1 cellular context compared by ENCODE assay signal in the genomic region with DNA sequence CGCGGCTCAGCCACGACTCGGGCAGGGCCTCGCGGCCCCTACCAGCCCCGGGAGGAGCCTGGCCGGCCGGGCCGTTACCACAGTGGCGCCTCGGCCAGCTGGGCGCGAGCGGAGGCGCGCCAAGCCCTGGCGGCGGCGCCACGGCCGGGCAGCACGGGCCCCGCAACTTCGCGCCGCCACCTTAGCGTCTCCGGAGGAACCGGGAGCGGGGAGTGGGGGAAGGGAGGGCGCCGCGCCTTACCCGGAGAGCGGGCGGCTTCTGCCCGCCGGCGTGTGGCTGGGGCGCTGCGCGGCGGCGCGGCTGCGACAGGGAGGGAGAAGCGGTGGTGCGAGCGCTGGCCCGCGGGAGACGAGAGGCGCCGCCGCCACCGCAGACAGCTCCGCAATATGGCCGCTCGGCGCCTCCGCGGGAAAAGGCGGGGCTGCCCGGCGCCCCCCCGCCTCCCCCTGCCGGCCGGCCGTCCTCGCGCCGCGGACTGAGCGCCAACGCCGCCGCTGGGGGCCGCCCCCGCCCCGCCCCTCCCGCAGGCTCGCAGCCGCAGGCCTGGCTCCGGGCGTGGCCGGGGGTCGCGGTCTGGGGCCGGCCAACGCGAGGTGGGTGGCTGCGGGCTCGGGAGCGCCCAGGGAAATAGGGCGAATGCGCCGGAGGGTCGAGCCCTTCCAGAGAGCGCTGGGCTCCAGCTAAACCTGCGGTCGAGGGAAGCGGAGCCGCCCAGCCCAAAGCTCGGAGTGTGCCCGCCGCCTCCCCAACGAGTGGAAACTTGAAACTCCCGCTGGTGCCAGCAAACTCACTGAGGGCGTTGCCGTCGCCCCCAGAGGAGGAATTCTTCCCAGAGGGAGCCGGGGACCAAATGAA.
TF ChIP-seq lines count a peak whose summit lies in the region.

A gene (minus strand): TSS at position 389 of the 856 bp plus-strand sequence. CDS start 16,922 bp downstream, outside the sequence.

TF ChIP-seq in HepG2, 621 proteins besides CTCF, POLR2A, EP300 and RAD21 (continued from another document):
- TF ChIP-seq, protein P1, sequence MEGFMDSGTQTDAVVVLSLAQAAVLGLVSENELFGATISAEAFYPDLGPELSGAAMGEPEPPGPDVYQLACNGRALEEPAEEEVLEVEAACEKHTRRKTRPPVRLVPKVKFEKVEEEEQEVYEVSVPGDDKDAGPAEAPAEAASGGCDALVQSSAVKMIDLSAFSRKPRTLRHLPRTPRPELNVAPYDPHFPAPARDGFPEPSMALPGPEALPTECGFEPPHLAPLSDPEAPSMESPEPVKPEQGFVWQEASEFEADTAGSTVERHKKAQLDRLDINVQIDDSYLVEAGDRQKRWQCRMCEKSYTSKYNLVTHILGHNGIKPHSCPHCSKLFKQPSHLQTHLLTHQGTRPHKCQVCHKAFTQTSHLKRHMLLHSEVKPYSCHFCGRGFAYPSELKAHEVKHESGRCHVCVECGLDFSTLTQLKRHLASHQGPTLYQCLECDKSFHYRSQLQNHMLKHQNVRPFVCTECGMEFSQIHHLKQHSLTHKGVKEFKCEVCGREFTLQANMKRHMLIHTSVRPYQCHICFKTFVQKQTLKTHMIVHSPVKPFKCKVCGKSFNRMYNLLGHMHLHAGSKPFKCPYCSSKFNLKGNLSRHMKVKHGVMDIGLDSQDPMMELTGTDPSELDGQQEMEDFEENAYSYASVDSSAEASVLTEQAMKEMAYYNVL (CRISPR knock-in tag; IDR thresholded peaks at IDR 0.05; ENCODE audit: borderline replicate concordance), result no peak
- TF ChIP-seq ZSCAN22 (CRISPR knock-in tag; IDR thresholded peaks at IDR 0.05), result no peak
- TF ChIP-seq PAX8 (CRISPR knock-in tag; IDR thresholded peaks at IDR 0.05; ENCODE audit: borderline replicate concordance), result no peak
- no peak for TF ChIP-seq ZNF451 (CRISPR knock-in tag; IDR thresholded peaks at IDR 0.05)
- TF ChIP-seq, protein P2, sequence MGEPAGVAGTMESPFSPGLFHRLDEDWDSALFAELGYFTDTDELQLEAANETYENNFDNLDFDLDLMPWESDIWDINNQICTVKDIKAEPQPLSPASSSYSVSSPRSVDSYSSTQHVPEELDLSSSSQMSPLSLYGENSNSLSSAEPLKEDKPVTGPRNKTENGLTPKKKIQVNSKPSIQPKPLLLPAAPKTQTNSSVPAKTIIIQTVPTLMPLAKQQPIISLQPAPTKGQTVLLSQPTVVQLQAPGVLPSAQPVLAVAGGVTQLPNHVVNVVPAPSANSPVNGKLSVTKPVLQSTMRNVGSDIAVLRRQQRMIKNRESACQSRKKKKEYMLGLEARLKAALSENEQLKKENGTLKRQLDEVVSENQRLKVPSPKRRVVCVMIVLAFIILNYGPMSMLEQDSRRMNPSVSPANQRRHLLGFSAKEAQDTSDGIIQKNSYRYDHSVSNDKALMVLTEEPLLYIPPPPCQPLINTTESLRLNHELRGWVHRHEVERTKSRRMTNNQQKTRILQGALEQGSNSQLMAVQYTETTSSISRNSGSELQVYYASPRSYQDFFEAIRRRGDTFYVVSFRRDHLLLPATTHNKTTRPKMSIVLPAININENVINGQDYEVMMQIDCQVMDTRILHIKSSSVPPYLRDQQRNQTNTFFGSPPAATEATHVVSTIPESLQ (CRISPR knock-in tag; conservative IDR thresholded peaks at IDR 0.05), result no peak
- TF ChIP-seq SAFB2 (CRISPR knock-in tag; IDR thresholded peaks at IDR 0.05; ENCODE audit: borderline replicate concordance, low read depth), result no peak; the same call in 1 of the 2 replicates
- TF ChIP-seq IKZF4 (CRISPR knock-in tag; IDR thresholded peaks at IDR 0.05; ENCODE audit: borderline replicate concordance, low read depth, not compliant biosample characterization), result no peak
- TF ChIP-seq JUN (CRISPR knock-in tag; IDR thresholded peaks at IDR 0.05), result no peak
- TF ChIP-seq SSRP1 (CRISPR knock-in tag; IDR thresholded peaks at IDR 0.05), result no peak
- TF ChIP-seq ZNF207 (IDR thresholded peaks at IDR 0.05; ENCODE audit: borderline replicate concordance), result no peak
